Comparison of ENCODE assay signal across 1 cellular context in genomic region chr15:52679232-52680040, GRCh38.
TF ChIP-seq lines count a peak whose summit lies in the region.

ATOSA (minus strand) TSS chr15:52679388; CDS start chr15:52678021, 1,367 bp downstream.

TF ChIP-seq in K562, 482 proteins besides CTCF, POLR2A, EP300 and RAD21 (continued from another document and continues in another):
- TF ChIP-seq ZBTB40 (IDR thresholded peaks at IDR 0.05) (peak; percentile 73), ZBTB40 (CRISPR knock-in tag; IDR thresholded peaks at IDR 0.05) (no peak), ZNF277 (CRISPR knock-in tag; IDR thresholded peaks at IDR 0.05; ENCODE audit: borderline replicate concordance) (no peak), AFF4 (CRISPR knock-in tag; IDR thresholded peaks at IDR 0.05) (no peak), ZNF124 (CRISPR knock-in tag; IDR thresholded peaks at IDR 0.05) (no peak), RBM25 (IDR thresholded peaks at IDR 0.05; ENCODE audit: low read depth, low read length, severe bottlenecking) (no peak), PBX2 (CRISPR knock-in tag; IDR thresholded peaks at IDR 0.05; ENCODE audit: low read depth) (no peak), PBX2 (tag; conservative IDR thresholded peaks at IDR 0.05; ENCODE audit: low read depth) (no peak), RBM34 (IDR thresholded peaks at IDR 0.05; ENCODE audit: borderline replicate concordance, insufficient read depth, low read length) (no peak), SRSF9 (IDR thresholded peaks at IDR 0.05; ENCODE audit: borderline replicate concordance, low read depth, low read length) (no peak), RAD51 (IDR thresholded peaks at IDR 0.05; ENCODE audit: borderline replicate concordance, low read depth) (peak; percentile 97), HCFC1 (IDR thresholded peaks at IDR 0.05; ENCODE audit: low read depth, low read length) (peak; percentile 48; the same call in 1 of the 2 replicates), ATF6 (CRISPR knock-in tag; IDR thresholded peaks at IDR 0.05) (no peak), E2F5 (CRISPR knock-in tag; IDR thresholded peaks at IDR 0.05) (no peak), HOMEZ (CRISPR knock-in tag; IDR thresholded peaks at IDR 0.05) (no peak), SIX5 (IDR thresholded peaks at IDR 0.05; ENCODE audit: borderline replicate concordance in 1 of 2, insufficient read depth in 1 of 2, low read depth in 1 of 2, low read length in 2 of 2) (no peak), FOXK1 (CRISPR knock-in tag; IDR thresholded peaks at IDR 0.05; ENCODE audit: borderline replicate concordance) (no peak), ZNF197 (CRISPR knock-in tag; IDR thresholded peaks at IDR 0.05; ENCODE audit: low read depth) (no peak), RBM22 (IDR thresholded peaks at IDR 0.05; ENCODE audit: low read depth, low read length, poor library complexity, severe bottlenecking) (peak; percentile 65)
- TF ChIP-seq, protein P1, sequence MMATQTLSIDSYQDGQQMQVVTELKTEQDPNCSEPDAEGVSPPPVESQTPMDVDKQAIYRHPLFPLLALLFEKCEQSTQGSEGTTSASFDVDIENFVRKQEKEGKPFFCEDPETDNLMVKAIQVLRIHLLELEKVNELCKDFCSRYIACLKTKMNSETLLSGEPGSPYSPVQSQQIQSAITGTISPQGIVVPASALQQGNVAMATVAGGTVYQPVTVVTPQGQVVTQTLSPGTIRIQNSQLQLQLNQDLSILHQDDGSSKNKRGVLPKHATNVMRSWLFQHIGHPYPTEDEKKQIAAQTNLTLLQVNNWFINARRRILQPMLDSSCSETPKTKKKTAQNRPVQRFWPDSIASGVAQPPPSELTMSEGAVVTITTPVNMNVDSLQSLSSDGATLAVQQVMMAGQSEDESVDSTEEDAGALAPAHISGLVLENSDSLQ (IDR thresholded peaks at IDR 0.05) = 0 out of 2 replicates have a peak, but pooled peaks have one; percentile 45
- TF ChIP-seq, protein P2, sequence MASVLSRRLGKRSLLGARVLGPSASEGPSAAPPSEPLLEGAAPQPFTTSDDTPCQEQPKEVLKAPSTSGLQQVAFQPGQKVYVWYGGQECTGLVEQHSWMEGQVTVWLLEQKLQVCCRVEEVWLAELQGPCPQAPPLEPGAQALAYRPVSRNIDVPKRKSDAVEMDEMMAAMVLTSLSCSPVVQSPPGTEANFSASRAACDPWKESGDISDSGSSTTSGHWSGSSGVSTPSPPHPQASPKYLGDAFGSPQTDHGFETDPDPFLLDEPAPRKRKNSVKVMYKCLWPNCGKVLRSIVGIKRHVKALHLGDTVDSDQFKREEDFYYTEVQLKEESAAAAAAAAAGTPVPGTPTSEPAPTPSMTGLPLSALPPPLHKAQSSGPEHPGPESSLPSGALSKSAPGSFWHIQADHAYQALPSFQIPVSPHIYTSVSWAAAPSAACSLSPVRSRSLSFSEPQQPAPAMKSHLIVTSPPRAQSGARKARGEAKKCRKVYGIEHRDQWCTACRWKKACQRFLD (CRISPR knock-in tag; IDR thresholded peaks at IDR 0.05) = no peak
- TF ChIP-seq, protein P3, sequence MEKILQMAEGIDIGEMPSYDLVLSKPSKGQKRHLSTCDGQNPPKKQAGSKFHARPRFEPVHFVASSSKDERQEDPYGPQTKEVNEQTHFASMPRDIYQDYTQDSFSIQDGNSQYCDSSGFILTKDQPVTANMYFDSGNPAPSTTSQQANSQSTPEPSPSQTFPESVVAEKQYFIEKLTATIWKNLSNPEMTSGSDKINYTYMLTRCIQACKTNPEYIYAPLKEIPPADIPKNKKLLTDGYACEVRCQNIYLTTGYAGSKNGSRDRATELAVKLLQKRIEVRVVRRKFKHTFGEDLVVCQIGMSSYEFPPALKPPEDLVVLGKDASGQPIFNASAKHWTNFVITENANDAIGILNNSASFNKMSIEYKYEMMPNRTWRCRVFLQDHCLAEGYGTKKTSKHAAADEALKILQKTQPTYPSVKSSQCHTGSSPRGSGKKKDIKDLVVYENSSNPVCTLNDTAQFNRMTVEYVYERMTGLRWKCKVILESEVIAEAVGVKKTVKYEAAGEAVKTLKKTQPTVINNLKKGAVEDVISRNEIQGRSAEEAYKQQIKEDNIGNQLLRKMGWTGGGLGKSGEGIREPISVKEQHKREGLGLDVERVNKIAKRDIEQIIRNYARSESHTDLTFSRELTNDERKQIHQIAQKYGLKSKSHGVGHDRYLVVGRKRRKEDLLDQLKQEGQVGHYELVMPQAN (IDR thresholded peaks at IDR 0.05; ENCODE audit: borderline replicate concordance) = peak; percentile 64; the same call in 1 of the 2 replicates
